In genomic region chr1:204630460-204630905, GRCh38 we compare ENCODE assay signal across 1 cellular context.
TF ChIP-seq lines count a peak whose summit lies in the region.

No MANE protein-coding gene starts in this region.

TF ChIP-seq in K562, 482 proteins besides CTCF, POLR2A, EP300 and RAD21 (continued from another document and continues in another):
- TF ChIP-seq, protein P1, sequence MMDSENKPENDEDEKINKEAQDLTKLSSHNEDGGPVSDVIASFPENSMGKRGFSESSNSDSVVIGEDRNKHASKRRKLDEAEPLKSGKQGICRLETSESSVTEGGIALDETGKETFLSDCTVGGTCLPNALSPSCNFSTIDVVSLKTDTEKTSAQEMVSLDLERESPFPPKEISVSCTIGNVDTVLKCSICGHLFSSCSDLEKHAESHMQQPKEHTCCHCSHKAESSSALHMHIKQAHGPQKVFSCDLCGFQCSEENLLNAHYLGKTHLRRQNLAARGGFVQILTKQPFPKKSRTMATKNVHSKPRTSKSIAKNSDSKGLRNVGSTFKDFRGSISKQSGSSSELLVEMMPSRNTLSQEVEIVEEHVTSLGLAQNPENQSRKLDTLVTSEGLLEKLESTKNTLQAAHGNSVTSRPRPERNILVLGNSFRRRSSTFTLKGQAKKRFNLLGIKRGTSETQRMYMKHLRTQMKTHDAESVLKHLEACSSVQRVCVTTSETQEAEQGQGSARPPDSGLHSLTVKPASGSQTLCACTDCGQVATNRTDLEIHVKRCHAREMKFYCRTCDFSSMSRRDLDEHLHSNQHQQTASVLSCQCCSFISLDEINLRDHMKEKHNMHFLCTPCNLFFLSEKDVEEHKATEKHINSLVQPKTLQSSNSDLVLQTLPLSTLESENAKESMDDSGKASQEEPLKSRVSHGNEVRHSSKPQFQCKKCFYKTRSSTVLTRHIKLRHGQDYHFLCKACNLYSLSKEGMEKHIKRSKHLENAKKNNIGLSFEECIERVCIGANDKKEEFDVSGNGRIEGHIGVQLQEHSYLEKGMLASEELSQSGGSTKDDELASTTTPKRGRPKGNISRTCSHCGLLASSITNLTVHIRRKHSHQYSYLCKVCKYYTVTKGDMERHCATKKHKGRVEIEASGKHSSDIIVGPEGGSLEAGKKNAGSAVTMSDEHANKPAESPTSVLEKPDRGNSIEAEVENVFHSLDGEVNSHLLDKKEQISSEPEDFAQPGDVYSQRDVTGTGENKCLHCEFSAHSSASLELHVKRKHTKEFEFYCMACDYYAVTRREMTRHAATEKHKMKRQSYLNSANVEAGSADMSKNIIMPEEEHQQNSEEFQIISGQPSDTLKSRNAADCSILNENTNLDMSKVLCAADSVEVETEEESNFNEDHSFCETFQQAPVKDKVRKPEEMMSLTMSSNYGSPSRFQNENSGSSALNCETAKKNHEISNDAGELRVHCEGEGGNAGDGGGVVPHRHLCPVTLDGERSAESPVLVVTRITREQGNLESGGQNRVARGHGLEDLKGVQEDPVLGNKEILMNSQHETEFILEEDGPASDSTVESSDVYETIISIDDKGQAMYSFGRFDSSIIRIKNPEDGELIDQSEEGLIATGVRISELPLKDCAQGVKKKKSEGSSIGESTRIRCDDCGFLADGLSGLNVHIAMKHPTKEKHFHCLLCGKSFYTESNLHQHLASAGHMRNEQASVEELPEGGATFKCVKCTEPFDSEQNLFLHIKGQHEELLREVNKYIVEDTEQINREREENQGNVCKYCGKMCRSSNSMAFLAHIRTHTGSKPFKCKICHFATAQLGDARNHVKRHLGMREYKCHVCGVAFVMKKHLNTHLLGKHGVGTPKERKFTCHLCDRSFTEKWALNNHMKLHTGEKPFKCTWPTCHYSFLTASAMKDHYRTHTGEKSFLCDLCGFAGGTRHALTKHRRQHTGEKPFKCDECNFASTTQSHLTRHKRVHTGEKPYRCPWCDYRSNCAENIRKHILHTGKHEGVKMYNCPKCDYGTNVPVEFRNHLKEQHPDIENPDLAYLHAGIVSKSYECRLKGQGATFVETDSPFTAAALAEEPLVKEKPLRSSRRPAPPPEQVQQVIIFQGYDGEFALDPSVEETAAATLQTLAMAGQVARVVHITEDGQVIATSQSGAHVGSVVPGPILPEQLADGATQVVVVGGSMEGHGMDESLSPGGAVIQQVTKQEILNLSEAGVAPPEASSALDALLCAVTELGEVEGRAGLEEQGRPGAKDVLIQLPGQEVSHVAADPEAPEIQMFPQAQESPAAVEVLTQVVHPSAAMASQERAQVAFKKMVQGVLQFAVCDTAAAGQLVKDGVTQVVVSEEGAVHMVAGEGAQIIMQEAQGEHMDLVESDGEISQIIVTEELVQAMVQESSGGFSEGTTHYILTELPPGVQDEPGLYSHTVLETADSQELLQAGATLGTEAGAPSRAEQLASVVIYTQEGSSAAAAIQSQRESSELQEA (IDR thresholded peaks at IDR 0.05; ENCODE audit: low read depth) = no peak
- TF ChIP-seq MNT (conservative IDR thresholded peaks at IDR 0.05) (no peak), CEBPG (CRISPR knock-in tag; IDR thresholded peaks at IDR 0.05) (peak; percentile 17; the same call in 1 of the 2 replicates), CEBPG (tag; conservative IDR thresholded peaks at IDR 0.05 in 1 of 2, IDR thresholded peaks at IDR 0.05 in 1 of 2) (no peak), HOXB6 (CRISPR knock-in tag; IDR thresholded peaks at IDR 0.05; ENCODE audit: borderline replicate concordance) (no peak), LEF1 (IDR thresholded peaks at IDR 0.05) (peak; percentile 41; the same call in 1 of the 2 replicates), ZNF212 (CRISPR knock-in tag; IDR thresholded peaks at IDR 0.05) (no peak), SMARCC2 (IDR thresholded peaks at IDR 0.05; ENCODE audit: low read depth) (0 out of 2 replicates have a peak, but pooled peaks have one; percentile 17), HMGN3 (IDR thresholded peaks at IDR 0.05; ENCODE audit: borderline replicate concordance, extremely low read depth, insufficient read length, low read depth, low read length) (peak; percentile 72), CBX3 (IDR thresholded peaks at IDR 0.05; ENCODE audit: borderline replicate concordance in 1 of 2, low read length in 2 of 2) (no peak), RBM15 (IDR thresholded peaks at IDR 0.05; ENCODE audit: insufficient read depth, low read length) (no peak), HDAC6 (IDR thresholded peaks at IDR 0.05; ENCODE audit: low read depth, low read length) (no peak), ZNF695 (CRISPR knock-in tag; IDR thresholded peaks at IDR 0.05) (no peak), ZBTB1 (CRISPR knock-in tag; IDR thresholded peaks at IDR 0.05; ENCODE audit: borderline replicate concordance, low read depth) (no peak), PHF21A (IDR thresholded peaks at IDR 0.05; ENCODE audit: borderline replicate concordance, low read depth) (no peak), ZNF165 (CRISPR knock-in tag; IDR thresholded peaks at IDR 0.05; ENCODE audit: borderline replicate concordance) (0 out of 2 replicates have a peak, but pooled peaks have one; percentile 27), SMC3 (conservative IDR thresholded peaks at IDR 0.05; ENCODE audit: insufficient read depth, low read depth, low read length) (no peak), ZNF77 (CRISPR knock-in tag; IDR thresholded peaks at IDR 0.05) (no peak), CBFA2T3 (IDR thresholded peaks at IDR 0.05) (peak; percentile 77), RHOXF2B (CRISPR knock-in tag; conservative IDR thresholded peaks at IDR 0.05) (no peak), C11orf30 (IDR thresholded peaks at IDR 0.05; ENCODE audit: low read depth) (no peak), POLR3G (IDR thresholded peaks at IDR 0.05; ENCODE audit: extremely low read depth, insufficient read length, insufficient replicate concordance) (no peak), ETV1 (tag; conservative IDR thresholded peaks at IDR 0.05; ENCODE audit: low read depth) (peak; percentile 65), SAFB (IDR thresholded peaks at IDR 0.05; ENCODE audit: borderline replicate concordance, low read depth, low read length) (no peak), ZNF436 (CRISPR knock-in tag; IDR thresholded peaks at IDR 0.05) (no peak), ZBTB17 (CRISPR knock-in tag; IDR thresholded peaks at IDR 0.05) (peak; percentile 46; the same call in 1 of the 2 replicates), USF2 (CRISPR knock-in tag; IDR thresholded peaks at IDR 0.05) (no peak), SMARCB1 (IDR thresholded peaks at IDR 0.05; ENCODE audit: insufficient read length, low read depth) (no peak), THRAP3 (IDR thresholded peaks at IDR 0.05; ENCODE audit: borderline replicate concordance) (no peak), MYNN (IDR thresholded peaks at IDR 0.05) (peak; percentile 69), MYNN (CRISPR knock-in tag; IDR thresholded peaks at IDR 0.05) (no peak), CHD1 (IDR thresholded peaks at IDR 0.05; ENCODE audit: low read length) (no peak), ZNF431 (CRISPR knock-in tag; IDR thresholded peaks at IDR 0.05) (no peak), E2F5 (CRISPR knock-in tag; IDR thresholded peaks at IDR 0.05) (no peak), GABPB1 (CRISPR knock-in tag; IDR thresholded peaks at IDR 0.05) (peak; percentile 21; the same call in 1 of the 2 replicates), FOXA1 (IDR thresholded peaks at IDR 0.05; ENCODE audit: borderline replicate concordance) (no peak), ZNF696 (CRISPR knock-in tag; conservative IDR thresholded peaks at IDR 0.05) (no peak), MED1 (CRISPR knock-in tag; IDR thresholded peaks at IDR 0.05; ENCODE audit: borderline replicate concordance) (no peak), ZKSCAN1 (IDR thresholded peaks at IDR 0.05; ENCODE audit: low read depth, low read length) (no peak), ZNF655 (CRISPR knock-in tag; IDR thresholded peaks at IDR 0.05) (no peak), XRCC4 (IDR thresholded peaks at IDR 0.05; ENCODE audit: extremely low read depth, insufficient read depth, insufficient read length) (no peak), ZBTB9 (CRISPR knock-in tag; IDR thresholded peaks at IDR 0.05) (0 out of 2 replicates have a peak, but pooled peaks have one; percentile 49), ZFP30 (CRISPR knock-in tag; IDR thresholded peaks at IDR 0.05; ENCODE audit: borderline replicate concordance) (no peak)
- TF ChIP-seq, protein P2, sequence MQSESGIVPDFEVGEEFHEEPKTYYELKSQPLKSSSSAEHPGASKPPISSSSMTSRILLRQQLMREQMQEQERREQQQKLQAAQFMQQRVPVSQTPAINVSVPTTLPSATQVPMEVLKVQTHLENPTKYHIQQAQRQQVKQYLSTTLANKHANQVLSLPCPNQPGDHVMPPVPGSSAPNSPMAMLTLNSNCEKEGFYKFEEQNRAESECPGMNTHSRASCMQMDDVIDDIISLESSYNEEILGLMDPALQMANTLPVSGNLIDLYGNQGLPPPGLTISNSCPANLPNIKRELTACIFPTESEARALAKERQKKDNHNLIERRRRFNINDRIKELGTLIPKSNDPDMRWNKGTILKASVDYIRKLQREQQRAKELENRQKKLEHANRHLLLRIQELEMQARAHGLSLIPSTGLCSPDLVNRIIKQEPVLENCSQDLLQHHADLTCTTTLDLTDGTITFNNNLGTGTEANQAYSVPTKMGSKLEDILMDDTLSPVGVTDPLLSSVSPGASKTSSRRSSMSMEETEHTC (IDR thresholded peaks at IDR 0.05) = no peak
- TF ChIP-seq, protein P3, sequence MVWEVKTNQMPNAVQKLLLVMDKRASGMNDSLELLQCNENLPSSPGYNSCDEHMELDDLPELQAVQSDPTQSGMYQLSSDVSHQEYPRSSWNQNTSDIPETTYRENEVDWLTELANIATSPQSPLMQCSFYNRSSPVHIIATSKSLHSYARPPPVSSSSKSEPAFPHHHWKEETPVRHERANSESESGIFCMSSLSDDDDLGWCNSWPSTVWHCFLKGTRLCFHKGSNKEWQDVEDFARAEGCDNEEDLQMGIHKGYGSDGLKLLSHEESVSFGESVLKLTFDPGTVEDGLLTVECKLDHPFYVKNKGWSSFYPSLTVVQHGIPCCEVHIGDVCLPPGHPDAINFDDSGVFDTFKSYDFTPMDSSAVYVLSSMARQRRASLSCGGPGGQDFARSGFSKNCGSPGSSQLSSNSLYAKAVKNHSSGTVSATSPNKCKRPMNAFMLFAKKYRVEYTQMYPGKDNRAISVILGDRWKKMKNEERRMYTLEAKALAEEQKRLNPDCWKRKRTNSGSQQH (CRISPR knock-in tag; IDR thresholded peaks at IDR 0.05) = no peak
- TF ChIP-seq, protein P4, sequence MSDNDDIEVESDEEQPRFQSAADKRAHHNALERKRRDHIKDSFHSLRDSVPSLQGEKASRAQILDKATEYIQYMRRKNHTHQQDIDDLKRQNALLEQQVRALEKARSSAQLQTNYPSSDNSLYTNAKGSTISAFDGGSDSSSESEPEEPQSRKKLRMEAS (CRISPR knock-in tag; IDR thresholded peaks at IDR 0.05) = 0 out of 2 replicates have a peak, but pooled peaks have one; percentile 15
